19 cellular contexts compared by ENCODE assay signal in the genomic region with DNA sequence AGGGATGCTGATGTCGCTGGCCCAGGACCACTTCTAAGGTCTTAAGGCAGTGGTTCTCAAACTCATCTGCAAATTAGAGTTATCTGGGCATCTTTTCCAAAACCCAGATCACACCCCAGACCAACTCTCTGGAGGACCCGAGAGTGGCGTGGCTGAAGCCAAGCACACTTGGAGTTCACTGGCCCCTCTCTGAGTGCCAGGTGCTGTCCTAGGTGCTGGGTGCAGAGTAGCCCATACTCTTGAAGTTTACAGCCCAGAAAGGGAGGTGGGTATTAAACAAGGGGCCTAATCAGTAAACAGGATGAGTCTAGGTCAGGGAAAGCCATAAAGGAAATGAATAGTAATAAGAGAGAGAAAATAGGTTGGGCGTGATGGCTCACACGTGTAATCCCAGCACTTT. TPM values are rescaled to one million over a fixed set of nuclear protein-coding genes. Genes with fewer than 3 reads are reported as not detected.
DNase-seq lines count a peak whose midpoint lies in the region; ATAC-seq, FAIRE-seq and TF ChIP-seq lines count a peak whose summit lies in the region.
"Had no signal": no experiment of that assay in that cellular context is flagged by ENCODE, and none has a peak within 500 bp of the region (broad histone marks: within the 10 kb centered on the region; RNA-seq: fewer than 3 reads in every experiment).

No MANE protein-coding gene starts in this region.

- H3K27ac ChIP-seq in HEK293 (ENCODE audit: extremely low read depth, low read depth, low read length) (no peak overlapping the region), GM12878 (ENCODE audit: control insufficient read depth, insufficient read depth) (no peak overlapping the region)
- H3K27ac ChIP-seq: BLaER1 treated with 17β-estradiol and CSF1 and Interleukin-3, amounts not matched to agents 10 nM and 100 nM; Peyer's patch had no signal

- H3K4me2 ChIP-seq in GM12878 (ENCODE audit: control insufficient read depth, insufficient read depth) = no peak overlapping the region
- H3K4me2 ChIP-seq: BLaER1 treated with 17β-estradiol and CSF1 and Interleukin-3, amounts not matched to agents 10 nM and 100 nM had no signal

- H3K36me3 ChIP-seq in HEK293 (ENCODE audit: control insufficient read depth in 2 of 2, insufficient read depth in 1 of 2, low read length in 2 of 2) (no peaks in the 10 kb centered on the region), GM12878 (ENCODE audit: control insufficient read depth in 2 of 2, insufficient read depth in 2 of 2, low read length in 1 of 2) (no peaks in the 10 kb centered on the region)
- H3K36me3 ChIP-seq: BLaER1 treated with 17β-estradiol and CSF1 and Interleukin-3, amounts not matched to agents 10 nM and 100 nM; MG63; Peyer's patch had no signal

- DNase-seq in GM12878 (ENCODE audit: low read depth, low spot score) (no peak), glutamatergic neuron (no peak), head of caudate nucleus (no peak), NCI-H510A (lab: John Stamatoyannopoulos, UW) (no peak), KBM-7 (no peak)
- DNase-seq in activated naive CD4-positive, alpha-beta T cell treated with Interleukin-2 at 50 U/mL for 16 hours = no peak
- DNase-seq: CD4-positive, alpha-beta T cell; COR-L47; KG1; NCI-H1930; Peyer's patch; SHP77 treated with DMSO at 0.1 percent for 48 hours had no signal

- POLR2A ChIA-PET in HEK293 (lab: Yijun Ruan, JAX) = interaction anchor here (0.6 kb wide), 1 partner anchor 76 kb away, joined by 3 read pairs; no protein-coding TSS in a partner anchor
- POLR2A ChIA-PET in GM12878 (lab: Charles Lee) = no interaction called here

- no peak for TF ChIP-seq POLR2A in GM12878 (IDR thresholded peaks at IDR 0.05; ENCODE audit: low read depth, low read length)

- CTCF ChIA-PET in HEK293 (lab: Yijun Ruan, JAX) (interaction anchor here (0.7 to 10.4 kb wide), 5 partner anchors 45 to 165 kb away, joined by 3 to 97 read pairs (median 3); no protein-coding TSS in a partner anchor), GM12878 (lab: Yijun Ruan, JAX) (interaction anchor here (1.0 to 4.2 kb wide), 4 partner anchors 9 to 163 kb away, joined by 4 to 27 read pairs (median 6); no protein-coding TSS in a partner anchor)

- H3K4me1 Mint-ChIP-seq in glutamatergic neuron (ENCODE audit: low read depth, unreplicated experiment) = peaks cover 16% of the 10 kb centered on the region

- H3K27me3 ChIP-seq in GM12878 (replicated peaks in 1 of 2; ENCODE audit: control insufficient read depth in 2 of 2, insufficient read depth in 2 of 2, low read length in 1 of 2) = peaks cover 3 to 4% of the 10 kb centered on the region in 2 experiments; a peak in 3 of 4 replicates
- H3K27me3 ChIP-seq: BLaER1 treated with 17β-estradiol and CSF1 and Interleukin-3, amounts not matched to agents 10 nM and 100 nM; MG63; Peyer's patch had no signal

- SMC1A ChIA-PET in GM12878 (lab: Charles Lee; ENCODE audit: uncharacterized antibody, unreplicated experiment) = interaction anchor here (1.0 to 1.5 kb wide), 3 partner anchors 69 to 79 kb away, joined by 5 to 7 read pairs (median 5); no protein-coding TSS in a partner anchor

- no peaks in the 10 kb centered on the region for H3K36me3 Mint-ChIP-seq in glutamatergic neuron (ENCODE audit: unreplicated experiment)

- BruUV-seq in GM12878 (replicated peaks; lab: Mats Ljungman, UMichigan) = no TSS peak

- no peak overlapping the region for H3K9ac ChIP-seq in GM12878 (ENCODE audit: control insufficient read depth, insufficient read depth, low read length)
- H3K9ac ChIP-seq: BLaER1 treated with 17β-estradiol and CSF1 and Interleukin-3, amounts not matched to agents 10 nM and 100 nM had no signal

- H3K27ac Mint-ChIP-seq in glutamatergic neuron (ENCODE audit: unreplicated experiment) = peak overlapping the region; percentile 38
- H3K27ac Mint-ChIP-seq: CD4-positive, alpha-beta T cell had no signal

- no peaks in the 10 kb centered on the region for H3K9me3 ChIP-seq in HEK293 (ENCODE audit: control insufficient read depth, insufficient read depth, low read depth, low read length)
- no peaks in the 10 kb centered on the region for H3K9me3 ChIP-seq in GM12878 (replicated peaks; ENCODE audit: control insufficient read depth, insufficient read depth, low read length)
- H3K9me3 ChIP-seq: BLaER1 treated with 17β-estradiol and CSF1 and Interleukin-3, amounts not matched to agents 10 nM and 100 nM; MG63; Peyer's patch had no signal

- no peaks in the 10 kb centered on the region for H4K20me1 ChIP-seq in GM12878 (ENCODE audit: control insufficient read depth, insufficient read depth)
- H4K20me1 ChIP-seq: BLaER1 treated with 17β-estradiol and CSF1 and Interleukin-3, amounts not matched to agents 10 nM and 100 nM had no signal

- no peak for ATAC-seq in GM12878

- intact Hi-C loops in GM12878 (cut with micrococcal nuclease; ENCODE audit: unreplicated experiment) (loop anchor here (1.0 kb wide), 2 partner anchors 78 to 164 kb away; no protein-coding TSS in a partner anchor), head of caudate nucleus (cut with DNase I) (loop anchor here (2.0 kb wide), 1 partner anchor 79 kb away; no protein-coding TSS in a partner anchor)

- H3K4me3 Mint-ChIP-seq in glutamatergic neuron (ENCODE audit: unreplicated experiment) = no peak overlapping the region
- H3K4me3 Mint-ChIP-seq: CD4-positive, alpha-beta T cell had no signal

- TF ChIP-seq CTCF in HEK293 (tag by site-specific recombination; IDR thresholded peaks at IDR 0.05) (no peak), GM12878 (IDR thresholded peaks at IDR 0.05 in 2 of 3, conservative IDR thresholded peaks at IDR 0.05 in 1 of 3; ENCODE audit: control insufficient read depth in 2 of 3, extremely low read depth in 1 of 3, insufficient read depth in 1 of 3, low read depth in 3 of 3, low read length in 3 of 3) (no peak), glutamatergic neuron (IDR thresholded peaks at IDR 0.05; ENCODE audit: partially characterized antibody, unreplicated experiment) (no peak)

- TF ChIP-seq EP300 in GM12878 (IDR thresholded peaks at IDR 0.05; ENCODE audit: borderline replicate concordance in 1 of 2, control insufficient read depth in 1 of 2, low read depth in 2 of 2, low read length in 2 of 2) = no peak

- in situ Hi-C loops in GM12878 (cut with MboI) = no loop called here
- in situ Hi-C loops in KBM-7 (cut with MboI; ENCODE audit: low pct_unique_long_range_greater_than_20kb, low sequenced_read_pairs) = loop anchor here (10.0 kb wide), 1 partner anchor 73 kb away; no protein-coding TSS in a partner anchor

- H3K27me3 Mint-ChIP-seq in glutamatergic neuron (ENCODE audit: unreplicated experiment) = peaks cover 4% of the 10 kb centered on the region
- H3K27me3 Mint-ChIP-seq: CD4-positive, alpha-beta T cell had no signal

- H3K4me1 ChIP-seq in HEK293 (ENCODE audit: control insufficient read depth, insufficient read depth, low read length) (no peaks in the 10 kb centered on the region), GM12878 (ENCODE audit: control insufficient read depth, insufficient read depth, low read length) (no peaks in the 10 kb centered on the region)
- H3K4me1 ChIP-seq: Peyer's patch had no signal

- H3K4me3 ChIP-seq in HEK293 (ENCODE audit: low read depth, low read length) (no peak overlapping the region), GM12878 (no peak overlapping the region)
- H3K4me3 ChIP-seq: BLaER1 treated with 17β-estradiol and CSF1 and Interleukin-3, amounts not matched to agents 10 nM and 100 nM; MG63; Peyer's patch had no signal

- RAD21 ChIA-PET in GM12878 (lab: Charles Lee; ENCODE audit: unreplicated experiment) = interaction anchor here (0.7 to 2.5 kb wide), 4 partner anchors 37 to 185 kb away, joined by 3 to 14 read pairs (median 4); no protein-coding TSS in a partner anchor

- H3K9me3 Mint-ChIP-seq in glutamatergic neuron (ENCODE audit: unreplicated experiment) = peaks cover 8% of the 10 kb centered on the region
- H3K9me3 Mint-ChIP-seq: CD4-positive, alpha-beta T cell had no signal

- 21% methylated on average over 5 of the region's 5 CpGs for WGBS in GM12878 (ENCODE audit: insufficient coverage, insufficient replicate concordance, low lambda C conversion rate, missing lambda C conversion rate)

- H2AFZ ChIP-seq in GM12878 (ENCODE audit: control insufficient read depth, low read depth, low read length) = no peak overlapping the region

- no peak for TF ChIP-seq RAD21 in GM12878 (IDR thresholded peaks at IDR 0.05; ENCODE audit: insufficient read depth, low read depth, low read length)

- no peaks in the 10 kb centered on the region for H3K79me2 ChIP-seq in GM12878 (ENCODE audit: control insufficient read depth, insufficient read depth, low read length)

- no peak for FAIRE-seq in GM12878 (lab: Jason Lieb, UNC)
- FAIRE-seq: A204.1 had no signal

RNA-seq across cellular contexts. Expression of a gene that starts 17.6 kb away (rescaled TPM):
- polyA plus RNA-seq in PFSK-1 (2012; ENCODE audit: insufficient read length, low read depth) = 1.6 TPM
- not detected in 2 replicates for total RNA-seq in GM12878 (2013; cell fraction: nucleolus; rRNA removed)
- 0.11 TPM in 1 of 2 replicates, not detected in the other for total RNA-seq in GM12878 (2014; rRNA removed)
- total RNA-seq in GM12878 (2014; rRNA removed; fragmentation: Illumina TruSeq; extraction: Trizol) = not detected in 2 replicates
- total RNA-seq in GM12878 (2021) = not detected in 2 replicates
- polyA plus RNA-seq in GM12878 (2011; ENCODE audit: low read depth) = not detected
- not detected in 2 replicates for polyA plus RNA-seq in GM12878 (2011; rRNA removed)
- polyA plus RNA-seq in GM12878 (2011; cell fraction: cytosol; rRNA removed) = 0.03 TPM in 2 replicates
- 0.09 and 0.13 TPM in 2 replicates for polyA plus RNA-seq in GM12878 (2011; cell fraction: nucleus; rRNA removed)
- 0.08 TPM in 1 of 2 replicates, not detected in the other for polyA plus RNA-seq in GM12878 (2012)
- not detected in 2 replicates for polyA plus RNA-seq in GM12878 (2014; fragmentation: Illumina TruSeq; extraction: Trizol)
- polyA plus RNA-seq in GM12878 (2014; fragmentation: Nextera tagmentation; extraction: Ambion mirVana) = not detected
- polyA plus RNA-seq in GM12878 (2014; rRNA removed) = not detected in 2 replicates
- not detected for polyA plus RNA-seq in GM12878 (2016; fragmentation: Nextera tagmentation; extraction: Ambion mirVana)
- polyA minus RNA-seq in GM12878 (2011; rRNA and poly(A)+ RNA removed) = 0.52 TPM in 1 of 2 replicates, not detected in the other
- polyA minus RNA-seq in GM12878 (2011; cell fraction: cytosol; rRNA and poly(A)+ RNA removed) = not detected in 2 replicates
- 0.19 TPM in 1 of 2 replicates, not detected in the other for polyA minus RNA-seq in GM12878 (2011; cell fraction: nucleus; rRNA and poly(A)+ RNA removed)
- 1.1 TPM for total RNA-seq in glutamatergic neuron (ENCODE audit: unreplicated experiment)
- total RNA-seq: HT-29 had no signal

RNA-seq across cellular contexts. Expression of a gene that starts 30.8 kb away (rescaled TPM):
- 32.1 TPM for polyA plus RNA-seq in PFSK-1 (2012; ENCODE audit: insufficient read length, low read depth)
- 0.15 TPM in 1 of 2 replicates, not detected in the other for total RNA-seq in GM12878 (2013; cell fraction: nucleolus; rRNA removed)
- total RNA-seq in GM12878 (2014; rRNA removed) (not detected in 2 replicates), GM12878 (2014; rRNA removed; fragmentation: Illumina TruSeq; extraction: Trizol) (not detected in 2 replicates), GM12878 (2021) (not detected in 2 replicates), glutamatergic neuron (ENCODE audit: unreplicated experiment) (not detected)
- not detected for polyA plus RNA-seq in GM12878 (2011; ENCODE audit: low read depth)
- polyA plus RNA-seq in GM12878 (2011; rRNA removed) (not detected in 2 replicates), GM12878 (2014; fragmentation: Illumina TruSeq; extraction: Trizol) (not detected in 2 replicates), GM12878 (2014; fragmentation: Nextera tagmentation; extraction: Ambion mirVana) (not detected), GM12878 (2014; rRNA removed) (not detected in 2 replicates), GM12878 (2016; fragmentation: Nextera tagmentation; extraction: Ambion mirVana) (not detected)
- not detected in 2 replicates for polyA plus RNA-seq in GM12878 (2011; cell fraction: cytosol; rRNA removed)
- not detected in 2 replicates for polyA plus RNA-seq in GM12878 (2011; cell fraction: nucleus; rRNA removed)
- polyA plus RNA-seq in GM12878 (2012) = not detected in 2 replicates
- polyA minus RNA-seq in GM12878 (2011; rRNA and poly(A)+ RNA removed) = not detected in 2 replicates
- not detected in 2 replicates for polyA minus RNA-seq in GM12878 (2011; cell fraction: cytosol; rRNA and poly(A)+ RNA removed)
- not detected in 2 replicates for polyA minus RNA-seq in GM12878 (2011; cell fraction: nucleus; rRNA and poly(A)+ RNA removed)
- total RNA-seq: H4, HT-29, Peyer's patch had no signal
